ENCODE assay signal across 21 cellular contexts in genomic region chr9:75907863-75908262, GRCh38.
"Had no signal": no experiment of that assay in that cellular context is flagged by ENCODE, and none has a peak within 500 bp of the region (broad histone marks: within the 10 kb centered on the region; RNA-seq: fewer than 3 reads in every experiment).

No MANE protein-coding gene starts in this region.

- H3K36me3 ChIP-seq: esophagus muscularis mucosa, heart right ventricle, sigmoid colon, spleen, tibial nerve had no signal

- H3K9me3 ChIP-seq: esophagus muscularis mucosa, heart right ventricle, sigmoid colon, spleen, tibial nerve had no signal

- H3K4me1 ChIP-seq: spleen had no signal

- H3K27me3 Mint-ChIP-seq: activated CD4-positive, alpha-beta T cell treated with anti-CD3 and anti-CD28 coated beads, Interleukin-2, amount 10 ng/mL, durations not matched to agents 24 days and 14 days; activated CD8-positive, alpha-beta T cell treated with anti-CD3 and anti-CD28 coated beads for 36 hours; activated naive CD8-positive, alpha-beta T cell treated with anti-CD3 and anti-CD28 coated beads, Interleukin-2, amount 10 ng/mL, durations not matched to agents 7 days and 5 days; activated T-helper 17 cell treated with anti-CD3 and anti-CD28 coated beads, Interleukin-2, amount 50 U/mL, for 72 hours; memory B cell; naive thymus-derived CD8-positive, alpha-beta T cell had no signal

- H3K27ac Mint-ChIP-seq: activated CD4-positive, alpha-beta T cell treated with anti-CD3 and anti-CD28 coated beads, Interleukin-2, amount 10 ng/mL, durations not matched to agents 24 days and 14 days; activated CD8-positive, alpha-beta T cell treated with anti-CD3 and anti-CD28 coated beads for 36 hours; activated naive CD8-positive, alpha-beta T cell treated with anti-CD3 and anti-CD28 coated beads, Interleukin-2, amount 10 ng/mL, durations not matched to agents 7 days and 5 days; activated T-helper 17 cell treated with anti-CD3 and anti-CD28 coated beads, Interleukin-2, amount 50 U/mL, for 72 hours; immature natural killer cell; memory B cell; stimulated activated naive B cell treated with anti-CD40 and anti-IgM and Interleukin-4, amounts not matched to agents 10 μg/mL and 1 μg/mL and 100 μg/mL, for 72 hours had no signal

- ATAC-seq: activated CD8-positive, alpha-beta T cell treated with anti-CD3 and anti-CD28 coated beads for 36 hours; activated T-helper 17 cell treated with anti-CD3 and anti-CD28 coated beads, Interleukin-2, amount 50 U/mL, for 72 hours; naive thymus-derived CD8-positive, alpha-beta T cell; stimulated activated naive B cell treated with anti-CD40 and anti-IgM and Interleukin-4, amounts not matched to agents 10 μg/mL and 1 μg/mL and 100 μg/mL, for 72 hours had no signal

- H2AFZ ChIP-seq: parathyroid adenoma had no signal

- H3K27ac ChIP-seq: esophagus muscularis mucosa, heart right ventricle, parathyroid adenoma, sigmoid colon, spleen, tibial nerve had no signal

- H3K79me2 ChIP-seq: parathyroid adenoma had no signal

- DNase-seq: activated CD4-positive, alpha-beta T cell treated with anti-CD3 and anti-CD28 coated beads, Interleukin-2, amount 10 ng/mL, durations not matched to agents 24 days and 14 days; activated CD8-positive, alpha-beta T cell treated with anti-CD3 and anti-CD28 coated beads for 36 hours; activated naive CD4-positive, alpha-beta T cell treated with Interleukin-2 at 50 U/mL for 16 hours; activated naive CD8-positive, alpha-beta T cell treated with anti-CD3 and anti-CD28 coated beads, Interleukin-2, amount 10 ng/mL, durations not matched to agents 7 days and 5 days; activated T-cell treated with anti-CD3 and anti-CD28 coated beads, Interleukin-2, amount 50 U/mL, for 1 hour; cerebellar nuclear complex; effector CD8-positive, alpha-beta T cell; heart right ventricle; immature natural killer cell; kidney glomerular epithelial cell; naive thymus-derived CD8-positive, alpha-beta T cell; sigmoid colon; spleen; stimulated activated naive B cell treated with anti-CD40 and anti-IgM and Interleukin-4, amounts not matched to agents 10 μg/mL and 1 μg/mL and 100 μg/mL, for 72 hours; T-helper 1 cell; T-helper 9 cell had no signal

- H3K36me3 Mint-ChIP-seq: memory B cell; stimulated activated naive B cell treated with anti-CD40 and anti-IgM and Interleukin-4, amounts not matched to agents 10 μg/mL and 1 μg/mL and 100 μg/mL, for 72 hours had no signal

- H3K4me3 Mint-ChIP-seq: activated CD4-positive, alpha-beta T cell treated with anti-CD3 and anti-CD28 coated beads, Interleukin-2, amount 10 ng/mL, durations not matched to agents 24 days and 14 days; activated CD8-positive, alpha-beta T cell treated with anti-CD3 and anti-CD28 coated beads for 36 hours; activated naive CD8-positive, alpha-beta T cell treated with anti-CD3 and anti-CD28 coated beads, Interleukin-2, amount 10 ng/mL, durations not matched to agents 7 days and 5 days; activated T-helper 17 cell treated with anti-CD3 and anti-CD28 coated beads, Interleukin-2, amount 50 U/mL, for 72 hours; immature natural killer cell; memory B cell; stimulated activated naive B cell treated with anti-CD40 and anti-IgM and Interleukin-4, amounts not matched to agents 10 μg/mL and 1 μg/mL and 100 μg/mL, for 72 hours had no signal

- H3K9me3 Mint-ChIP-seq: activated CD4-positive, alpha-beta T cell treated with anti-CD3 and anti-CD28 coated beads, Interleukin-2, amount 10 ng/mL, durations not matched to agents 24 days and 14 days; activated CD8-positive, alpha-beta T cell treated with anti-CD3 and anti-CD28 coated beads for 36 hours; activated T-helper 17 cell treated with anti-CD3 and anti-CD28 coated beads, Interleukin-2, amount 50 U/mL, for 72 hours; immature natural killer cell; naive thymus-derived CD8-positive, alpha-beta T cell had no signal

- H3K9ac ChIP-seq: parathyroid adenoma had no signal

- H3K4me3 ChIP-seq: esophagus muscularis mucosa, heart right ventricle, sigmoid colon, spleen, tibial nerve had no signal

- H3K4me1 Mint-ChIP-seq: activated CD4-positive, alpha-beta T cell treated with anti-CD3 and anti-CD28 coated beads, Interleukin-2, amount 10 ng/mL, durations not matched to agents 24 days and 14 days; immature natural killer cell; memory B cell; stimulated activated naive B cell treated with anti-CD40 and anti-IgM and Interleukin-4, amounts not matched to agents 10 μg/mL and 1 μg/mL and 100 μg/mL, for 72 hours had no signal

- H3K27me3 ChIP-seq: esophagus muscularis mucosa, heart right ventricle, sigmoid colon, spleen, tibial nerve had no signal
